Comparison of ENCODE assay signal across 10 cellular contexts in the genomic region with DNA sequence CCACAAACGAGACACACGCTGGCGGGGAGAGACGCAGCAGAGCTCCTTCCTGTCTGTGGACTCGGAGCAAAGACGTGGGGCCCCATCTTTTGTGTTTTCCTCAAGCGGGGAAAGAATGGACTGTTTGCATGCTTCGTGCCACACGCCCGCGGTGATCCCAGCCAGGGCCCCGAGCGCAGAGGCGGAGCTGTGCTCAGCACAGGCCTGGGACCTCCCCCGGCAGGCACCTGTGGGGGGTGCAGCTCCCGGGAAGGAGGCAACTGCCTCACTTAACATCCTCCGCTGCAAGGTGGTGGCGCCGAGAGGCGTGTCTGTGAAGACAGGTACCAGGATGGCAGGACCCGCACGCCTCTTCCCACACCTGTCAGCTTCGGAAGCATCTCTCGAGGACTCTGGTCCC. TPM values are rescaled to one million over a fixed set of nuclear protein-coding genes. Genes with fewer than 3 reads are reported as not detected.
DNase-seq lines count a peak whose midpoint lies in the region; ATAC-seq and TF ChIP-seq lines count a peak whose summit lies in the region.
"Had no signal": no experiment of that assay in that cellular context is flagged by ENCODE, and none has a peak within 500 bp of the region (broad histone marks: within the 10 kb centered on the region; RNA-seq: fewer than 3 reads in every experiment).

No MANE protein-coding gene starts in this region.

- DNase-seq in AG20443 (ENCODE audit: low spot score) (peak; percentile 40), neural progenitor cell (ENCODE audit: low spot score) (peak; percentile 73), PC-3 (no peak), AML-193 (lab: John Stamatoyannopoulos, UW) (no peak)
- no peak for DNase-seq in T-helper 2 cell treated with Interferon-gamma antibody and Interleukin-4, amounts not matched to agents 5 μg/mL and 100 μg/mL, for 36 hours (ENCODE audit: low spot score)
- peak; percentile 45 for DNase-seq in activated naive CD8-positive, alpha-beta T cell treated with anti-CD3 and anti-CD28 coated beads, Interleukin-2, amount 50 U/mL, for 24 hours
- DNase-seq: foreskin melanocyte had no signal

- peaks cover 37% of the 10 kb centered on the region for H3K4me1 Mint-ChIP-seq in T-helper 2 cell treated with Interferon-gamma antibody and Interleukin-4, amounts not matched to agents 5 μg/mL and 100 μg/mL, for 36 hours (ENCODE audit: low read depth)
- H3K4me1 Mint-ChIP-seq in activated naive CD8-positive, alpha-beta T cell treated with anti-CD3 and anti-CD28 coated beads, Interleukin-2, amount 50 U/mL, for 24 hours = peaks cover 36% of the 10 kb centered on the region
- peaks cover 33% of the 10 kb centered on the region for H3K4me1 Mint-ChIP-seq in neural progenitor cell

- H3K4me2 ChIP-seq in neural progenitor cell = peak overlapping the region; percentile 61
- no peak overlapping the region for H3K4me2 ChIP-seq in PC-3 (ENCODE audit: low read length)

- peak overlapping the region; percentile 29 for H3K4me3 Mint-ChIP-seq in T-helper 2 cell treated with Interferon-gamma antibody and Interleukin-4, amounts not matched to agents 5 μg/mL and 100 μg/mL, for 36 hours
- H3K4me3 Mint-ChIP-seq in activated naive CD8-positive, alpha-beta T cell treated with anti-CD3 and anti-CD28 coated beads, Interleukin-2, amount 50 U/mL, for 24 hours = no peak overlapping the region
- H3K4me3 Mint-ChIP-seq in neural progenitor cell = no peak overlapping the region

- POLR2A ChIA-PET in PC-3 (lab: Charles Lee; ENCODE audit: unreplicated experiment) = no interaction called here

- H3K4me3 ChIP-seq in neural progenitor cell = no peak overlapping the region
- no peak overlapping the region for H3K4me3 ChIP-seq in PC-3 (ENCODE audit: low read length)

- H3K9ac ChIP-seq in neural progenitor cell (no peak overlapping the region), PC-3 (ENCODE audit: low read length) (no peak overlapping the region)

- no peak overlapping the region for H3K27ac ChIP-seq in neural progenitor cell
- no peak overlapping the region for H3K27ac ChIP-seq in PC-3 (ENCODE audit: low read length)

- peaks cover 1% of the 10 kb centered on the region for H3K9me3 Mint-ChIP-seq in T-helper 2 cell treated with Interferon-gamma antibody and Interleukin-4, amounts not matched to agents 5 μg/mL and 100 μg/mL, for 36 hours
- peaks cover under 1% of the 10 kb centered on the region for H3K9me3 Mint-ChIP-seq in activated naive CD8-positive, alpha-beta T cell treated with anti-CD3 and anti-CD28 coated beads, Interleukin-2, amount 50 U/mL, for 24 hours
- H3K9me3 Mint-ChIP-seq in neural progenitor cell = peaks cover under 1% of the 10 kb centered on the region

- intact Hi-C loops in PC-3 (cut with micrococcal nuclease) = no loop called here

- no TSS peak for BruUV-seq in PC-3 (replicated peaks; lab: Mats Ljungman, UMichigan)

- CTCF ChIA-PET in PC-3 (lab: Charles Lee) = no interaction called here

- H3K27me3 Mint-ChIP-seq in T-helper 2 cell treated with Interferon-gamma antibody and Interleukin-4, amounts not matched to agents 5 μg/mL and 100 μg/mL, for 36 hours (ENCODE audit: low read depth) = peaks cover 17% of the 10 kb centered on the region
- H3K27me3 Mint-ChIP-seq in activated naive CD8-positive, alpha-beta T cell treated with anti-CD3 and anti-CD28 coated beads, Interleukin-2, amount 50 U/mL, for 24 hours = peaks cover 13% of the 10 kb centered on the region
- peaks cover 16% of the 10 kb centered on the region for H3K27me3 Mint-ChIP-seq in neural progenitor cell (ENCODE audit: insufficient read depth, low read depth)

- H3K27me3 ChIP-seq in neural progenitor cell (peaks cover 16% of the 10 kb centered on the region), PC-3 (ENCODE audit: low read length) (no peaks in the 10 kb centered on the region)

- no peak for TF ChIP-seq CTCF in neural progenitor cell (IDR thresholded peaks at IDR 0.05)
- TF ChIP-seq CTCF in PC-3 (conservative IDR thresholded peaks at IDR 0.05; ENCODE audit: low read depth, low read length) = no peak

- H3K9me2 ChIP-seq in PC-3 (replicated peaks; ENCODE audit: low read length) = no peaks in the 10 kb centered on the region

- H3K36me3 ChIP-seq in neural progenitor cell (no peaks in the 10 kb centered on the region), PC-3 (ENCODE audit: low read depth, low read length) (no peaks in the 10 kb centered on the region)

- H2AFZ ChIP-seq in neural progenitor cell (replicated peaks) (peak overlapping the region; percentile 81), PC-3 (ENCODE audit: low read length) (no peak overlapping the region)

- no peaks in the 10 kb centered on the region for H3K79me2 ChIP-seq in neural progenitor cell (ENCODE audit: low read depth)
- H3K79me2 ChIP-seq in PC-3 (ENCODE audit: low read length) = no peaks in the 10 kb centered on the region

- peak; percentile 29 for ATAC-seq in activated naive CD8-positive, alpha-beta T cell treated with anti-CD3 and anti-CD28 coated beads, Interleukin-2, amount 50 U/mL, for 24 hours
- no peak for ATAC-seq in GM19395 (IDR thresholded peaks at IDR 0.05; ENCODE audit: unreplicated experiment)
- ATAC-seq in HG03139 (IDR thresholded peaks at IDR 0.05; ENCODE audit: unreplicated experiment) = no peak
- no peak for ATAC-seq in PC-3

- peaks cover 16% of the 10 kb centered on the region for H3K4me1 ChIP-seq in neural progenitor cell
- H3K4me1 ChIP-seq in PC-3 (ENCODE audit: insufficient read depth, low read length) = no peaks in the 10 kb centered on the region

- H3K27ac Mint-ChIP-seq in T-helper 2 cell treated with Interferon-gamma antibody and Interleukin-4, amounts not matched to agents 5 μg/mL and 100 μg/mL, for 36 hours = no peak overlapping the region
- H3K27ac Mint-ChIP-seq in activated naive CD8-positive, alpha-beta T cell treated with anti-CD3 and anti-CD28 coated beads, Interleukin-2, amount 50 U/mL, for 24 hours = no peak overlapping the region
- H3K27ac Mint-ChIP-seq in neural progenitor cell = no peak overlapping the region

- H3F3A ChIP-seq in neural progenitor cell (ENCODE audit: low read depth) (peaks cover 7% of the 10 kb centered on the region), PC-3 (ENCODE audit: low read length, unreplicated experiment) (no peaks in the 10 kb centered on the region)

- H4K20me1 ChIP-seq in neural progenitor cell (ENCODE audit: low read depth) (no peaks in the 10 kb centered on the region), PC-3 (ENCODE audit: low read length) (no peaks in the 10 kb centered on the region)

- H3K36me3 Mint-ChIP-seq in T-helper 2 cell treated with Interferon-gamma antibody and Interleukin-4, amounts not matched to agents 5 μg/mL and 100 μg/mL, for 36 hours (ENCODE audit: low read depth) = peaks cover 1% of the 10 kb centered on the region
- H3K36me3 Mint-ChIP-seq in activated naive CD8-positive, alpha-beta T cell treated with anti-CD3 and anti-CD28 coated beads, Interleukin-2, amount 50 U/mL, for 24 hours (ENCODE audit: low read depth) = peaks cover 1% of the 10 kb centered on the region
- no peaks in the 10 kb centered on the region for H3K36me3 Mint-ChIP-seq in neural progenitor cell

- H3K9me3 ChIP-seq in neural progenitor cell (ENCODE audit: low read depth) = no peaks in the 10 kb centered on the region
- no peaks in the 10 kb centered on the region for H3K9me3 ChIP-seq in PC-3 (ENCODE audit: low read length)

RNA-seq across cellular contexts. Expression of a gene that starts 19.2 kb away (rescaled TPM):
- total RNA-seq in neural progenitor cell (ENCODE audit: low replicate concordance) = 0.06 TPM in 1 of 2 replicates, not detected in the other
- total RNA-seq in PC-3 (2014; rRNA removed) = not detected in 2 replicates
- total RNA-seq: renal cortical epithelial cell had no signal

RNA-seq across cellular contexts. Expression of a gene that starts 28.4 kb away (rescaled TPM):
- total RNA-seq in neural progenitor cell (ENCODE audit: low replicate concordance) (not detected in 2 replicates), PC-3 (2014; rRNA removed) (not detected in 2 replicates)
- total RNA-seq: renal cortical epithelial cell had no signal

Comparison
In these comparisons a context has a peak if more than half of its experiments do, and no peak if none do; other contexts are left out.
1. DNase-seq: peak in AG20443 (single experiment), activated naive CD8-positive, alpha-beta T cell treated with anti-CD3 and anti-CD28 coated beads, Interleukin-2, amount 50 U/mL, for 24 hours (single experiment) and neural progenitor cell (single experiment); none in T-helper 2 cell treated with Interferon-gamma antibody and Interleukin-4, amounts not matched to agents 5 μg/mL and 100 μg/mL, for 36 hours (single experiment), PC-3 (single experiment) and AML-193 (0 of 2).